Comparison of ENCODE assay signal across 24 cellular contexts in genomic region chr10:16854623-16855022, GRCh38. TPM values are rescaled to one million over a fixed set of nuclear protein-coding genes. Genes with fewer than 3 reads are reported as not detected.
DNase-seq lines count a peak whose midpoint lies in the region; ATAC-seq, FAIRE-seq and TF ChIP-seq lines count a peak whose summit lies in the region.
"Had no signal": no experiment of that assay in that cellular context is flagged by ENCODE, and none has a peak within 500 bp of the region (broad histone marks: within the 10 kb centered on the region; RNA-seq: fewer than 3 reads in every experiment).

No MANE protein-coding gene starts in this region.

- H3K4me3 ChIP-seq in mammary epithelial cell (replicated peaks in 1 of 3; ENCODE audit: insufficient read depth in 1 of 3, low read depth in 2 of 3, low read length in 3 of 3): no peak overlapping the region
- no peak overlapping the region for H3K4me3 ChIP-seq in fibroblast of lung (replicated peaks in 1 of 4; ENCODE audit: control extremely low read depth in 1 of 4, insufficient read depth in 1 of 4, low read depth in 3 of 4, low read length in 4 of 4)
- no peak overlapping the region for H3K4me3 ChIP-seq in small intestine (ENCODE audit: low read depth in 1 of 2, low read length in 2 of 2)
- H3K4me3 ChIP-seq in upper lobe of left lung: no peak overlapping the region
- H3K4me3 ChIP-seq: adrenal gland, ovary, skin epidermis, tibial artery had no signal

- H3K9me3 Mint-ChIP-seq in MCF 10A (ENCODE audit: unreplicated experiment): no peaks in the 10 kb centered on the region
- H3K9me3 Mint-ChIP-seq: activated CD8-positive, alpha-beta T cell treated with anti-CD3 and anti-CD28 coated beads for 36 hours; activated T-helper 17 cell treated with anti-CD3 and anti-CD28 coated beads, Interleukin-2, amount 50 U/mL, for 72 hours; CD4-positive, CD25-positive, alpha-beta regulatory T cell; H9 had no signal

- no peaks in the 10 kb centered on the region for H3K27me3 ChIP-seq in mammary epithelial cell (ENCODE audit: insufficient read depth, low read length)
- H3K27me3 ChIP-seq in fibroblast of lung (ENCODE audit: control insufficient read depth, insufficient read depth, low read length): no peaks in the 10 kb centered on the region
- no peaks in the 10 kb centered on the region for H3K27me3 ChIP-seq in small intestine (ENCODE audit: control insufficient read depth in 2 of 2, insufficient read depth in 2 of 2, low read length in 2 of 2)
- no peaks in the 10 kb centered on the region for H3K27me3 ChIP-seq in upper lobe of left lung
- H3K27me3 ChIP-seq: adrenal gland, ovary, tibial artery had no signal

- H3K9ac ChIP-seq in mammary epithelial cell (ENCODE audit: insufficient read depth, low read length) (no peak overlapping the region), fibroblast of lung (ENCODE audit: insufficient read depth, low read length) (no peak overlapping the region)

- H2AFZ ChIP-seq in mammary epithelial cell (ENCODE audit: low read depth, low read length) (no peak overlapping the region), fibroblast of lung (ENCODE audit: low read length) (no peak overlapping the region)

- CTCF ChIA-PET in mammary epithelial cell (lab: Charles Lee; ENCODE audit: low non-redundant PET) (no interaction called here), MCF 10A (lab: Yijun Ruan, JAX) (interaction anchor here (1.1 kb wide), 1 partner anchor 21 kb away, joined by 4 read pairs; no protein-coding TSS in a partner anchor)

- peaks cover 8% of the 10 kb centered on the region for H3K4me1 ChIP-seq in mammary epithelial cell (ENCODE audit: insufficient read depth, low read length)
- no peaks in the 10 kb centered on the region for H3K4me1 ChIP-seq in fibroblast of lung (ENCODE audit: control insufficient read depth, extremely low read depth, insufficient read depth, low read length)
- no peaks in the 10 kb centered on the region for H3K4me1 ChIP-seq in small intestine (ENCODE audit: control insufficient read depth in 2 of 2, insufficient read depth in 1 of 2, low read depth in 1 of 2, low read length in 1 of 2)
- no peaks in the 10 kb centered on the region for H3K4me1 ChIP-seq in upper lobe of left lung
- H3K4me1 ChIP-seq: adrenal gland had no signal

- H3K4me2 ChIP-seq in mammary epithelial cell (ENCODE audit: insufficient read depth, low read depth, low read length): no peak overlapping the region
- no peak overlapping the region for H3K4me2 ChIP-seq in fibroblast of lung (ENCODE audit: extremely low read depth, insufficient read depth, low read length)

- intact Hi-C loops in mammary epithelial cell (cut with micrococcal nuclease) (no loop called here), MCF 10A (cut with micrococcal nuclease) (loop anchor here (10.0 kb wide), 1 partner anchor 210 kb away; no protein-coding TSS in a partner anchor)

- H4K20me1 ChIP-seq in mammary epithelial cell (ENCODE audit: insufficient read depth, low read length) (no peaks in the 10 kb centered on the region), fibroblast of lung (ENCODE audit: control insufficient read depth, extremely low read depth, insufficient read depth, low read length) (no peaks in the 10 kb centered on the region)

- BruUV-seq in mammary epithelial cell (replicated peaks; lab: Mats Ljungman, UMichigan) (no TSS peak), MCF 10A (replicated peaks; lab: Mats Ljungman, UMichigan) (no TSS peak)

- DNase-seq in mammary epithelial cell: peak; percentile 66
- DNase-seq in MCF 10A (ENCODE audit: unreplicated experiment): no peak
- DNase-seq in fibroblast of lung (ENCODE audit: low read depth in 2 of 2): peak; percentile 46 to 61
- DNase-seq in small intestine: peak; percentile 64
- DNase-seq in T-helper 17 cell: no peak
- no peak for DNase-seq in upper lobe of left lung
- DNase-seq: activated CD8-positive, alpha-beta T cell treated with anti-CD3 and anti-CD28 coated beads for 36 hours; adrenal gland; CD4-positive, CD25-positive, alpha-beta regulatory T cell; DMS79 treated with DMSO at 0.1 percent for 48 hours; erythroblast; H9; hippocampal formation; KG1; NCI-H1436 treated with DMSO at 0.1 percent for 48 hours; NCI-H446 treated with DMSO at 0.1 percent for 48 hours; ovary; tibial artery had no signal

- no peak for TF ChIP-seq POLR2A in upper lobe of left lung (IDR thresholded peaks at IDR 0.05)

- H3K27ac ChIP-seq in mammary epithelial cell (ENCODE audit: insufficient read depth, low read depth, low read length): no peak overlapping the region
- no peak overlapping the region for H3K27ac ChIP-seq in fibroblast of lung (ENCODE audit: insufficient read depth, low read length)
- H3K27ac ChIP-seq in small intestine (ENCODE audit: low read depth in 1 of 2, low read length in 1 of 2): no peak overlapping the region
- no peak overlapping the region for H3K27ac ChIP-seq in upper lobe of left lung
- H3K27ac ChIP-seq: 22Rv1, adrenal gland, ovary, skin epidermis, tibial artery had no signal

- dilution Hi-C loops in mammary epithelial cell (cut with HindIII; ENCODE audit: low sequenced_read_pairs): loop anchor here (25.0 kb wide), 1 partner anchor 383 kb away; the partner anchor contains the start of gene VIM

- POLR2A ChIA-PET in MCF 10A (lab: Yijun Ruan, JAX): no interaction called here

- H3K36me3 ChIP-seq in mammary epithelial cell (ENCODE audit: insufficient read depth, low read length) (no peaks in the 10 kb centered on the region), fibroblast of lung (ENCODE audit: control insufficient read depth, insufficient read depth, low read length) (no peaks in the 10 kb centered on the region), small intestine (ENCODE audit: control insufficient read depth in 2 of 2, insufficient read depth in 2 of 2, low read length in 2 of 2) (no peaks in the 10 kb centered on the region), upper lobe of left lung (no peaks in the 10 kb centered on the region)
- H3K36me3 ChIP-seq: adrenal gland, ovary, tibial artery had no signal

- TF ChIP-seq CTCF in mammary epithelial cell (conservative IDR thresholded peaks at IDR 0.05 in 1 of 2, IDR thresholded peaks at IDR 0.05 in 1 of 2; ENCODE audit: extremely low read depth in 1 of 2, insufficient read depth in 1 of 2, low read depth in 1 of 2, low read length in 2 of 2): no peak
- TF ChIP-seq CTCF in MCF 10A (IDR thresholded peaks at IDR 0.05; ENCODE audit: unreplicated experiment): no peak
- no peak for TF ChIP-seq CTCF in fibroblast of lung (conservative IDR thresholded peaks at IDR 0.05 in 1 of 2, IDR thresholded peaks at IDR 0.05 in 1 of 2; ENCODE audit: low read depth in 1 of 2, low read length in 2 of 2)
- no peak for TF ChIP-seq CTCF in upper lobe of left lung (IDR thresholded peaks at IDR 0.05)

- no peaks in the 10 kb centered on the region for H3K36me3 Mint-ChIP-seq in MCF 10A (ENCODE audit: insufficient read depth, unreplicated experiment)
- peaks cover 9% of the 10 kb centered on the region for H3K36me3 Mint-ChIP-seq in T-helper 17 cell (ENCODE audit: low read depth)
- H3K36me3 Mint-ChIP-seq: CD4-positive, CD25-positive, alpha-beta regulatory T cell had no signal

- H3K79me2 ChIP-seq in mammary epithelial cell (ENCODE audit: insufficient read depth, low read length) (no peaks in the 10 kb centered on the region), fibroblast of lung (ENCODE audit: control insufficient read depth, insufficient read depth, low read length) (no peaks in the 10 kb centered on the region)

- H3K27ac Mint-ChIP-seq in MCF 10A (ENCODE audit: low read depth, unreplicated experiment) (no peak overlapping the region), T-helper 17 cell (no peak overlapping the region)
- H3K27ac Mint-ChIP-seq: activated CD8-positive, alpha-beta T cell treated with anti-CD3 and anti-CD28 coated beads for 36 hours; activated T-helper 17 cell treated with anti-CD3 and anti-CD28 coated beads, Interleukin-2, amount 50 U/mL, for 72 hours; CD4-positive, CD25-positive, alpha-beta regulatory T cell; H9 had no signal

- in situ Hi-C loops in mammary epithelial cell (cut with MboI; ENCODE audit: low sequenced_read_pairs in 2 of 2): no loop called here

- no peaks in the 10 kb centered on the region for H3K27me3 Mint-ChIP-seq in MCF 10A (ENCODE audit: insufficient read depth, unreplicated experiment)
- H3K27me3 Mint-ChIP-seq in T-helper 17 cell: no peaks in the 10 kb centered on the region
- H3K27me3 Mint-ChIP-seq: activated CD8-positive, alpha-beta T cell treated with anti-CD3 and anti-CD28 coated beads for 36 hours had no signal

- no peak for ATAC-seq in SK-N-SH treated with all-trans-retinoic acid at 6 μM for 48 hours
- ATAC-seq in GM18867 (IDR thresholded peaks at IDR 0.05; ENCODE audit: unreplicated experiment): no peak
- ATAC-seq in T-helper 17 cell: no peak
- ATAC-seq in upper lobe of left lung (ENCODE audit: low FRiP score in 2 of 2): no peak
- ATAC-seq: activated CD8-positive, alpha-beta T cell treated with anti-CD3 and anti-CD28 coated beads for 36 hours; activated T-helper 17 cell treated with anti-CD3 and anti-CD28 coated beads, Interleukin-2, amount 50 U/mL, for 72 hours; left lobe of liver had no signal

- FAIRE-seq in small intestine (lab: Jason Lieb, UNC): no peak

- TF ChIP-seq EP300 in upper lobe of left lung (IDR thresholded peaks at IDR 0.05): no peak

- H3K4me3 Mint-ChIP-seq in MCF 10A (ENCODE audit: unreplicated experiment) (no peak overlapping the region), T-helper 17 cell (no peak overlapping the region)
- H3K4me3 Mint-ChIP-seq: activated CD8-positive, alpha-beta T cell treated with anti-CD3 and anti-CD28 coated beads for 36 hours; activated T-helper 17 cell treated with anti-CD3 and anti-CD28 coated beads, Interleukin-2, amount 50 U/mL, for 72 hours; CD4-positive, CD25-positive, alpha-beta regulatory T cell; H9 had no signal

- H3K9me3 ChIP-seq in mammary epithelial cell (replicated peaks; ENCODE audit: insufficient read depth, low read length) (no peaks in the 10 kb centered on the region), fibroblast of lung (ENCODE audit: control insufficient read depth, insufficient read depth, low read depth, low read length) (no peaks in the 10 kb centered on the region), small intestine (ENCODE audit: control insufficient read depth, low read depth) (no peaks in the 10 kb centered on the region), T-helper 17 cell (ENCODE audit: control insufficient read depth, low read length, poor library complexity, severe bottlenecking) (no peaks in the 10 kb centered on the region), upper lobe of left lung (no peaks in the 10 kb centered on the region)
- H3K9me3 ChIP-seq: adrenal gland, ovary, tibial artery had no signal

- peaks cover 14% of the 10 kb centered on the region for H3K4me1 Mint-ChIP-seq in MCF 10A (ENCODE audit: insufficient read depth, unreplicated experiment)
- H3K4me1 Mint-ChIP-seq in T-helper 17 cell: peaks cover 7% of the 10 kb centered on the region
- H3K4me1 Mint-ChIP-seq: activated T-helper 17 cell treated with anti-CD3 and anti-CD28 coated beads, Interleukin-2, amount 50 U/mL, for 72 hours had no signal

RNA-seq across cellular contexts. Expression of gene RSU1, which starts 37.4 kb away (rescaled TPM):
- 10 to 100 TPM; 76.5 to 89.7 TPM for total RNA-seq in mammary epithelial cell
- polyA plus RNA-seq in mammary epithelial cell: 109 TPM
- polyA minus RNA-seq in mammary epithelial cell: 55.5 TPM
- 50.5 and 54.4 TPM in 2 replicates for total RNA-seq in MCF 10A (2022)
- total RNA-seq in fibroblast of lung: 28.5 and 46.9 TPM in 2 replicates
- 229 and 252 TPM in 2 replicates for polyA plus RNA-seq in fibroblast of lung
- polyA plus RNA-seq in fibroblast of lung (2012): 115 and 137 TPM in 2 replicates
- polyA minus RNA-seq in fibroblast of lung (ENCODE audit: low replicate concordance): 48.3 and 51.1 TPM in 2 replicates
- polyA plus RNA-seq in small intestine: 10 to 100 TPM; 19.2 to 37.0 (median 21.5) TPM
- total RNA-seq in T-helper 17 cell: 10 to 100 TPM; 60.1 to 72.5 TPM
- total RNA-seq in upper lobe of left lung: 10 to 100 TPM; 36.7 to 81.4 (median 48.0) TPM

Comparison
In these comparisons a context has a peak if more than half of its experiments do, and no peak if none do; other contexts are left out.
1. DNase-seq: peak in mammary epithelial cell (single experiment), fibroblast of lung (2 of 2) and small intestine (single experiment); none in MCF 10A (single experiment), T-helper 17 cell (0 of 3) and upper lobe of left lung (0 of 2).